ENCODE assay signal across 13 cellular contexts in genomic region chr12:31477669-31478068, GRCh38.
DNase-seq lines count a peak whose midpoint lies in the region; ATAC-seq and TF ChIP-seq lines count a peak whose summit lies in the region.
"Had no signal": no experiment of that assay in that cellular context is flagged by ENCODE, and none has a peak within 500 bp of the region (broad histone marks: within the 10 kb centered on the region; RNA-seq: fewer than 3 reads in every experiment).

No MANE protein-coding gene starts in this region.

- H3K4me1 Mint-ChIP-seq in activated B cell treated with CpG ODN at 0.5 μM for 24 hours = peaks cover 62% of the 10 kb centered on the region

- no peaks in the 10 kb centered on the region for H3K27me3 Mint-ChIP-seq in activated B cell treated with CpG ODN at 0.5 μM for 24 hours
- H3K27me3 Mint-ChIP-seq: memory B cell had no signal

- no peak overlapping the region for H3K4me3 Mint-ChIP-seq in activated B cell treated with CpG ODN at 0.5 μM for 24 hours
- H3K4me3 Mint-ChIP-seq: activated CD4-positive, alpha-beta memory T cell treated with anti-CD3 and anti-CD28 coated beads for 36 hours; CD14-positive monocyte; memory B cell had no signal

- no peak for TF ChIP-seq CTCF in activated B cell treated with CpG ODN at 0.5 μM for 24 hours (IDR thresholded peaks at IDR 0.05)

- DNase-seq in activated B cell treated with CpG ODN at 0.5 μM for 24 hours = no peak
- DNase-seq in activated CD4-positive, alpha-beta T cell treated with anti-CD3 and anti-CD28 coated beads, Interleukin-2, amount 50 U/mL, for 4 hours = no peak
- DNase-seq in T-helper 9 cell = no peak
- DNase-seq: activated CD4-positive, alpha-beta memory T cell treated with anti-CD3 and anti-CD28 coated beads for 36 hours; NCI-H1092 had no signal

- POLR2A ChIA-PET in activated B cell treated with CpG ODN at 0.5 μM for 24 hours (lab: Charles Lee) = interaction anchor here (0.6 to 2.6 kb wide), 2 partner anchors 10 to 43 kb away, joined by 3 to 6 read pairs; no protein-coding TSS in a partner anchor

- intact Hi-C loops in activated B cell treated with CpG ODN at 0.5 μM for 24 hours (cut with micrococcal nuclease) = loop anchor here (5.0 kb wide), 2 partner anchors 35 to 160 kb away; no protein-coding TSS in a partner anchor

- H3K9me3 Mint-ChIP-seq in activated B cell treated with CpG ODN at 0.5 μM for 24 hours = peaks cover 2% of the 10 kb centered on the region
- H3K9me3 Mint-ChIP-seq: activated CD4-positive, alpha-beta memory T cell treated with anti-CD3 and anti-CD28 coated beads for 36 hours; activated T-helper 2 cell treated with anti-CD3 and anti-CD28 coated beads, Interferon-gamma antibody, Interleukin-2, Interleukin-4, amounts not matched to agents 10 μg/mL and 5 μg/mL and 100 μg/mL, durations not matched to agents 14 hours and 24 hours and 36 hours had no signal

- H3K36me3 Mint-ChIP-seq in activated B cell treated with CpG ODN at 0.5 μM for 24 hours (ENCODE audit: low read depth) = peaks cover 55% of the 10 kb centered on the region
- H3K36me3 Mint-ChIP-seq: activated CD4-positive, alpha-beta memory T cell treated with anti-CD3 and anti-CD28 coated beads for 36 hours; CD14-positive monocyte had no signal

- ATAC-seq in GM18511 (IDR thresholded peaks at IDR 0.05; ENCODE audit: unreplicated experiment) (peak; percentile 74), GM21619 (IDR thresholded peaks at IDR 0.05; ENCODE audit: unreplicated experiment) (peak; percentile 74), HG03378 (IDR thresholded peaks at IDR 0.05; ENCODE audit: unreplicated experiment) (peak; percentile 72), activated B cell treated with CpG ODN at 0.5 μM for 24 hours (ENCODE audit: low read depth) (no peak), HG02970 (IDR thresholded peaks at IDR 0.05; ENCODE audit: low FRiP score, unreplicated experiment) (no peak)
- ATAC-seq: HCT116 had no signal

- CTCF ChIA-PET in activated B cell treated with CpG ODN at 0.5 μM for 24 hours (lab: Charles Lee) = no interaction called here

- peak overlapping the region; percentile 16 for H3K27ac Mint-ChIP-seq in activated B cell treated with CpG ODN at 0.5 μM for 24 hours
- H3K27ac Mint-ChIP-seq: activated CD4-positive, alpha-beta memory T cell treated with anti-CD3 and anti-CD28 coated beads for 36 hours; activated T-helper 2 cell treated with anti-CD3 and anti-CD28 coated beads, Interferon-gamma antibody, Interleukin-2, Interleukin-4, amounts not matched to agents 10 μg/mL and 5 μg/mL and 100 μg/mL, durations not matched to agents 14 hours and 24 hours and 36 hours; memory B cell had no signal

Comparison
In these comparisons a context has a peak if more than half of its experiments do, and no peak if none do; other contexts are left out.
1. ATAC-seq: peak in GM18511 (single experiment), GM21619 (single experiment) and HG03378 (single experiment); none in activated B cell treated with CpG ODN at 0.5 μM for 24 hours (single experiment) and HG02970 (single experiment).